Comparison of ENCODE assay signal across 1 cellular context in the genomic region with DNA sequence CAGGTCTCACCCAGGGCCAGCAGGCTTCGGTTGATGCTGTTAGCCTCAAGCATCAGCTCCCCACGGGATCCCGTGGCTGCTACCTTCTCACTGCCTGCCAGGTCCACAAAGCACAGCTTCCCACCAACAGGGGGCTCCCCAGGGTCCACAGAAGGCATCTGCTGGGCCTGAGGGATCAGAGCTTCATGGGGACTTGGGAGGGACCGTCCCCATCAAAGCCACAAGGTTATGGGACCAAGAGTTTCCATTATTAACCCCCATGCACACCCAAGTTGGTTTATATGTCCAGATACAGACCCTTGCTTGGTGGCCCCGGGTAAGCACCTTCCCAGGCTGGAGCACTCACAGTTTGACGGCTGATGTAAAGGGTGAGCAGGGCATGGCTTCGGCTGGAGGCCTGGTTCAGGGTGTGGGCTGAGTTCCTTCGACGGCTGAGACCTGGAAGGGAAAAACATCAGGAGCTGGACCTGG.
TF ChIP-seq lines count a peak whose summit lies in the region.

No MANE protein-coding gene starts in this region.

TF ChIP-seq in IMR-90, 13 proteins besides CTCF, POLR2A, EP300 and RAD21 (continued from another document):
- TF ChIP-seq MXI1 (IDR thresholded peaks at IDR 0.05; ENCODE audit: borderline replicate concordance, low read depth, low read length), result no peak
- no peak for TF ChIP-seq CHD1 (IDR thresholded peaks at IDR 0.05; ENCODE audit: low read depth, low read length)
- no peak for TF ChIP-seq MAFK (IDR thresholded peaks at IDR 0.05; ENCODE audit: low read depth, low read length)
- TF ChIP-seq MAZ (IDR thresholded peaks at IDR 0.05; ENCODE audit: borderline replicate concordance, low read depth, low read length), result no peak
- TF ChIP-seq, protein P1, sequence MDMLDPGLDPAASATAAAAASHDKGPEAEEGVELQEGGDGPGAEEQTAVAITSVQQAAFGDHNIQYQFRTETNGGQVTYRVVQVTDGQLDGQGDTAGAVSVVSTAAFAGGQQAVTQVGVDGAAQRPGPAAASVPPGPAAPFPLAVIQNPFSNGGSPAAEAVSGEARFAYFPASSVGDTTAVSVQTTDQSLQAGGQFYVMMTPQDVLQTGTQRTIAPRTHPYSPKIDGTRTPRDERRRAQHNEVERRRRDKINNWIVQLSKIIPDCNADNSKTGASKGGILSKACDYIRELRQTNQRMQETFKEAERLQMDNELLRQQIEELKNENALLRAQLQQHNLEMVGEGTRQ (IDR thresholded peaks at IDR 0.05; ENCODE audit: low read depth, low read length), result no peak
- no peak for TF ChIP-seq RCOR1 (IDR thresholded peaks at IDR 0.05; ENCODE audit: insufficient replicate concordance, low read length)
- TF ChIP-seq RFX5 (IDR thresholded peaks at IDR 0.05; ENCODE audit: low read depth, low read length), result no peak
- TF ChIP-seq NFE2L2 (IDR thresholded peaks at IDR 0.05; ENCODE audit: low read depth, low read length), result no peak
- TF ChIP-seq SMC3 (IDR thresholded peaks at IDR 0.05; ENCODE audit: low read depth, low read length), result no peak
- TF ChIP-seq BHLHE40 (IDR thresholded peaks at IDR 0.05; ENCODE audit: low read depth, low read length), result no peak
- TF ChIP-seq FOS (IDR thresholded peaks at IDR 0.05; ENCODE audit: low read depth, low read length), result no peak
